11 cellular contexts compared by ENCODE assay signal in the genomic region with DNA sequence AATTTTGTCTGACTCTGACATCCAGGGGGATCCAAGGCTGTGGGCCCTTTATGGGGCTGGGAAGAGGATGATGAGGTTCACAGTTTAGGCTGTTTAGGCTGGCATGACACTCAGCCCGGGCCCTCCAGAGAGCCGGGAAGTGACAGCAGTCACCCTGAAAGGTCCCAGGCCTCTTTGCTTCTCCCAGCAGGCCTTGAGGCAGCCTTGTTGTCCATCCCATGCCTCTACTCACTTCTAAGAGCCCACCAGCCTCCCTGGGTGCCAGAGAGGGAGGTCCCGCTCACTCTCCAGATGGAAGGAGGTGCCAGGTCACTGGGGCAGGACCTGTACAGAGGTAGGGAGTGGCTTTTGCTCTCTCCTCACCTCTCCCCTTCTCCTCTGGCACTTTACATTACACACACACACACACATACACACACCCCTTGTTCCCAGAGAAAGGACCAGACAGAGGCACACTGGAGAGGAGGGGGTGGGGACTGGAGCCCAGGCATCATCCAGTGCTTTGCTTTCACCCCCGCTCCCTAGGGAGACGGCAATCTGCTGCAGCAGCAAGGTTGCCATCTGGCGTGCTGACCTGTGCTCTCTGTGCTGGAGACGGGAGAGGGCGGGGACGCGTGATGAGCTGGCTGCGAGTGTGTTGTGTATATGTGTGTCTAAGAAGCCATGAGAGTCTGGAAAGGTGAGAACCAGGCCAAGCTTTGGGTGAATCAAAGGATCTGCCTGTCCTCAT. TPM values are rescaled to one million over a fixed set of nuclear protein-coding genes. Genes with fewer than 3 reads are reported as not detected.
A peak's percentile ranks its signal among the peaks of the same experiment; 100 is the strongest.
DNase-seq lines count a peak whose midpoint lies in the region; ATAC-seq and TF ChIP-seq lines count a peak whose summit lies in the region.
"Had no signal": no experiment of that assay in that cellular context is flagged by ENCODE, and none has a peak within 500 bp of the region (broad histone marks: within the 10 kb centered on the region; RNA-seq: fewer than 3 reads in every experiment).

No MANE protein-coding gene starts in this region.

- no peaks in the 10 kb centered on the region for H3K9me2 ChIP-seq in PC-3 (replicated peaks; ENCODE audit: low read length)

- intact Hi-C loops in PC-3 (cut with micrococcal nuclease) = no loop called here

- H2AFZ ChIP-seq in PC-3 (ENCODE audit: low read length) = peak overlapping the region; percentile 21

- no peak overlapping the region for H3K4me3 ChIP-seq in PC-3 (ENCODE audit: low read length)

- ATAC-seq in PC-3 = peak; percentile 70
- ATAC-seq in HG02571 (IDR thresholded peaks at IDR 0.05; ENCODE audit: unreplicated experiment) = no peak
- ATAC-seq: right cardiac atrium had no signal

- H3K4me1 Mint-ChIP-seq in glutamatergic neuron (ENCODE audit: low read depth, unreplicated experiment) = peaks cover 82% of the 10 kb centered on the region

- BruUV-seq in PC-3 (replicated peaks; lab: Mats Ljungman, UMichigan) = no TSS peak

- H3K27ac Mint-ChIP-seq in glutamatergic neuron (ENCODE audit: unreplicated experiment) = peak overlapping the region; percentile 99

- no peak overlapping the region for H3K4me2 ChIP-seq in PC-3 (ENCODE audit: low read length)

- no peaks in the 10 kb centered on the region for H3K9me3 ChIP-seq in PC-3 (ENCODE audit: low read length)

- H3F3A ChIP-seq in PC-3 (ENCODE audit: low read length, unreplicated experiment) = no peaks in the 10 kb centered on the region

- peaks cover 18% of the 10 kb centered on the region for H3K4me1 ChIP-seq in PC-3 (ENCODE audit: insufficient read depth, low read length)

- TF ChIP-seq CTCF in PC-3 (conservative IDR thresholded peaks at IDR 0.05; ENCODE audit: low read depth, low read length) (0 out of 2 replicates have a peak, but pooled peaks have one; percentile 14), glutamatergic neuron (IDR thresholded peaks at IDR 0.05; ENCODE audit: partially characterized antibody, unreplicated experiment) (no peak), GM20000 (IDR thresholded peaks at IDR 0.05; ENCODE audit: extremely low read depth, missing control alignments) (no peak)

- no peaks in the 10 kb centered on the region for H3K27me3 ChIP-seq in PC-3 (ENCODE audit: low read length)

- no peak overlapping the region for H3K27ac ChIP-seq in PC-3 (ENCODE audit: low read length)

- CTCF ChIA-PET in PC-3 (lab: Charles Lee) = interaction anchor here (1.0 to 1.3 kb wide), 2 partner anchors 17 to 133 kb away, joined by 4 to 5 read pairs; no protein-coding TSS in a partner anchor

- peaks cover 32% of the 10 kb centered on the region for H3K27me3 Mint-ChIP-seq in glutamatergic neuron (ENCODE audit: unreplicated experiment)

- H3K9ac ChIP-seq in PC-3 (ENCODE audit: low read length) = no peak overlapping the region

- peaks cover 35% of the 10 kb centered on the region for H3K9me3 Mint-ChIP-seq in glutamatergic neuron (ENCODE audit: unreplicated experiment)

- H3K36me3 ChIP-seq in PC-3 (ENCODE audit: low read depth, low read length) = no peaks in the 10 kb centered on the region

- POLR2A ChIA-PET in PC-3 (lab: Charles Lee; ENCODE audit: unreplicated experiment) = no interaction called here

- H3K4me3 Mint-ChIP-seq in glutamatergic neuron (ENCODE audit: unreplicated experiment) = peak overlapping the region; percentile 76

- H4K20me1 ChIP-seq in PC-3 (ENCODE audit: low read length) = no peaks in the 10 kb centered on the region

- no peaks in the 10 kb centered on the region for H3K79me2 ChIP-seq in PC-3 (ENCODE audit: low read length)

- H3K36me3 Mint-ChIP-seq in glutamatergic neuron (ENCODE audit: unreplicated experiment) = no peaks in the 10 kb centered on the region

- DNase-seq in COLO668 (lab: John Stamatoyannopoulos, UW; ENCODE audit: unreplicated experiment) = peak; percentile 83
- peak; percentile 64 for DNase-seq in NCI-H1105 treated with DMSO at 0.1 percent for 48 hours (lab: John Stamatoyannopoulos, UW)
- peak; percentile 58 for DNase-seq in PC-3
- peak; percentile 99 for DNase-seq in glutamatergic neuron
- no peak for DNase-seq in GM20000 (ENCODE audit: low spot score)
- DNase-seq in activated T-cell treated with anti-CD3 and anti-CD28 coated beads, Interleukin-2, amount 50 U/mL, for 1 hour = no peak
- no peak for DNase-seq in dedifferentiated amniotic fluid mesenchymal stem cell (ENCODE audit: extremely low spot score)
- DNase-seq: activated CD4-positive, alpha-beta T cell treated with anti-CD3 and anti-CD28 coated beads for 48 hours had no signal

RNA-seq across cellular contexts. Expression of a gene that starts 4.6 kb away (rescaled TPM):
- total RNA-seq in PC-3 (2014; rRNA removed) = not detected in 2 replicates
- 125 TPM for total RNA-seq in glutamatergic neuron (ENCODE audit: unreplicated experiment)
- total RNA-seq: NCI-H460 had no signal

RNA-seq across cellular contexts. Expression of a gene that starts 30.6 kb away (rescaled TPM):
- 3.8 and 4.8 TPM in 2 replicates for total RNA-seq in PC-3 (2014; rRNA removed)
- 8.0 TPM for total RNA-seq in glutamatergic neuron (ENCODE audit: unreplicated experiment)

Comparison
In these comparisons a context has a peak if more than half of its experiments do, and no peak if none do; other contexts are left out.
1. DNase-seq: peak in COLO668 (single experiment), NCI-H1105 treated with DMSO at 0.1 percent for 48 hours (single experiment), PC-3 (single experiment) and glutamatergic neuron (single experiment); none in GM20000 (single experiment), activated T-cell treated with anti-CD3 and anti-CD28 coated beads, Interleukin-2, amount 50 U/mL, for 1 hour (single experiment) and dedifferentiated amniotic fluid mesenchymal stem cell (single experiment).
2. RNA of a gene that starts 4.6 kb away (total RNA-seq): 125 TPM in glutamatergic neuron (single experiment); not detected in PC-3; every median in the first group is over 100 times any median in the second.